ENCODE assay signal across 1 cellular context in the genomic region with DNA sequence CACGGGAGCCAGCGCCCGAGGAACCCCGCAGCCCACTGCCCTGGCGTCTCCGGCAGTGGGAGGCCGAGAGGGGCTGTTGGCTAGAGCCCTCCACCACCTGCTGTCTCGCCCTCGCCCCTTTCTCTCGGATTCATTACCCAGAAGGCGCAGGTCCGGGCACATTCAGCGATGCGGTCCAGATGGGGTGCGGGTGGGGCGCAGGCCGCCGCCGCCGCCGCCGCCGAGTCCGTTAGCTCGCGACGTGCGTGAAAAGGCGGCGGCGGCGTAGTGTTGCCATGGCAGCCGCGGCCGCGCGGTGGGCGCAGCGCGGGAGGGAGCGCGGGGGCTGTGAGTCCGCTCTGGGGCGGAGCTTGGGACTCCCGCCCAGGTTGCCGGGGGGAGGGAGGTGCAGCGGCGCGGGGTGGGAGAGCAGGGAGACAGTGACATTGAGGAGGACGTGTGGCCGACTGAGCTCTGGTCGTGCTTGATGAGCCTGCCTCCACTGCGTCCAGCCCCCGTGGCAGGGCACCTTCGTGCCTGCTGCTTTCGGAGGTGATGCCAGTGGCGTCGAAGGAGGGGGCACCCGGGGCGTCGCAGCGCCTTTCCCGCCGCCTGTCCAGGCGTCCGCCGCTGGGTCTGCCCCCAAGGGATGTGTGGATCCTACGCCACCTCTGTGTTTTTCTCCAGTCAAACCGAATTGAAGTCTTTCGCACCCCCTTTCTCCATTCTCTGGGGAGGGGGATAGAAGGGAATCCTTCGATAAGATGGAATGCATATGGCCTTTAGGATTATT.
TF ChIP-seq lines count a peak whose summit lies in the region.

A gene (minus strand): TSS at position 358 of the 772 bp plus-strand sequence. CDS start 23,774 bp downstream, outside the sequence.

TF ChIP-seq in HepG2, 621 proteins besides CTCF, POLR2A, EP300 and RAD21 (continued from another document and continues in another):
- TF ChIP-seq HNF4G (IDR thresholded peaks at IDR 0.05; ENCODE audit: borderline replicate concordance, low read depth, low read length) (no peak), HNF4G (CRISPR knock-in tag; IDR thresholded peaks at IDR 0.05; ENCODE audit: borderline replicate concordance, low read depth) (no peak; the same call in 1 of the 2 replicates), EED (CRISPR knock-in tag; IDR thresholded peaks at IDR 0.05) (0 out of 2 replicates have a peak, but pooled peaks have one; percentile 25), ZNF850 (CRISPR knock-in tag; conservative IDR thresholded peaks at IDR 0.05) (no peak; the same call in 1 of the 2 replicates), MAFG (CRISPR knock-in tag; IDR thresholded peaks at IDR 0.05) (no peak), ZBTB38 (CRISPR knock-in tag; IDR thresholded peaks at IDR 0.05) (peak; percentile 65; the same call in 1 of the 2 replicates), NFIB (CRISPR knock-in tag; IDR thresholded peaks at IDR 0.05; ENCODE audit: borderline replicate concordance) (no peak), RFX1 (IDR thresholded peaks at IDR 0.05) (peak; percentile 82), SIX1 (CRISPR knock-in tag; IDR thresholded peaks at IDR 0.05; ENCODE audit: borderline replicate concordance) (no peak), SOX6 (IDR thresholded peaks at IDR 0.05) (no peak), SOX6 (CRISPR knock-in tag; IDR thresholded peaks at IDR 0.05) (no peak), ZNF557 (CRISPR knock-in tag; IDR thresholded peaks at IDR 0.05) (no peak), ZKSCAN8 (CRISPR knock-in tag; IDR thresholded peaks at IDR 0.05; ENCODE audit: borderline replicate concordance) (no peak), ZNF629 (CRISPR knock-in tag; conservative IDR thresholded peaks at IDR 0.05) (no peak), MLLT10 (CRISPR knock-in tag; IDR thresholded peaks at IDR 0.05) (no peak), ZSCAN22 (CRISPR knock-in tag; IDR thresholded peaks at IDR 0.05) (no peak), ISL2 (CRISPR knock-in tag; IDR thresholded peaks at IDR 0.05) (no peak), HDAC2 (CRISPR knock-in tag; IDR thresholded peaks at IDR 0.05) (peak; percentile 39; the same call in 1 of the 2 replicates), KDM1A (CRISPR knock-in tag; IDR thresholded peaks at IDR 0.05) (no peak), PRMT3 (CRISPR knock-in tag; IDR thresholded peaks at IDR 0.05; ENCODE audit: borderline replicate concordance, low read depth) (no peak), SCMH1 (CRISPR knock-in tag; IDR thresholded peaks at IDR 0.05; ENCODE audit: borderline replicate concordance) (no peak), ZNF660 (CRISPR knock-in tag; IDR thresholded peaks at IDR 0.05; ENCODE audit: borderline replicate concordance, low read depth) (no peak), ZFP41 (CRISPR knock-in tag; IDR thresholded peaks at IDR 0.05; ENCODE audit: borderline replicate concordance) (peak; percentile 68; the same call in 1 of the 2 replicates), MAF1 (CRISPR knock-in tag; IDR thresholded peaks at IDR 0.05; ENCODE audit: borderline replicate concordance) (no peak), ZFP37 (CRISPR knock-in tag; IDR thresholded peaks at IDR 0.05; ENCODE audit: borderline replicate concordance) (no peak), ZNF205 (CRISPR knock-in tag; IDR thresholded peaks at IDR 0.05) (no peak), ZNF101 (CRISPR knock-in tag; IDR thresholded peaks at IDR 0.05; ENCODE audit: borderline replicate concordance, low read depth) (no peak), TCF7 (IDR thresholded peaks at IDR 0.05; ENCODE audit: low read depth) (no peak), PITX1 (CRISPR knock-in tag; IDR thresholded peaks at IDR 0.05) (0 out of 2 replicates have a peak, but pooled peaks have one; percentile 17), FOSL2 (CRISPR knock-in tag; IDR thresholded peaks at IDR 0.05) (no peak), ZNF530 (CRISPR knock-in tag; IDR thresholded peaks at IDR 0.05; ENCODE audit: low read depth) (no peak)
- TF ChIP-seq, protein P1, sequence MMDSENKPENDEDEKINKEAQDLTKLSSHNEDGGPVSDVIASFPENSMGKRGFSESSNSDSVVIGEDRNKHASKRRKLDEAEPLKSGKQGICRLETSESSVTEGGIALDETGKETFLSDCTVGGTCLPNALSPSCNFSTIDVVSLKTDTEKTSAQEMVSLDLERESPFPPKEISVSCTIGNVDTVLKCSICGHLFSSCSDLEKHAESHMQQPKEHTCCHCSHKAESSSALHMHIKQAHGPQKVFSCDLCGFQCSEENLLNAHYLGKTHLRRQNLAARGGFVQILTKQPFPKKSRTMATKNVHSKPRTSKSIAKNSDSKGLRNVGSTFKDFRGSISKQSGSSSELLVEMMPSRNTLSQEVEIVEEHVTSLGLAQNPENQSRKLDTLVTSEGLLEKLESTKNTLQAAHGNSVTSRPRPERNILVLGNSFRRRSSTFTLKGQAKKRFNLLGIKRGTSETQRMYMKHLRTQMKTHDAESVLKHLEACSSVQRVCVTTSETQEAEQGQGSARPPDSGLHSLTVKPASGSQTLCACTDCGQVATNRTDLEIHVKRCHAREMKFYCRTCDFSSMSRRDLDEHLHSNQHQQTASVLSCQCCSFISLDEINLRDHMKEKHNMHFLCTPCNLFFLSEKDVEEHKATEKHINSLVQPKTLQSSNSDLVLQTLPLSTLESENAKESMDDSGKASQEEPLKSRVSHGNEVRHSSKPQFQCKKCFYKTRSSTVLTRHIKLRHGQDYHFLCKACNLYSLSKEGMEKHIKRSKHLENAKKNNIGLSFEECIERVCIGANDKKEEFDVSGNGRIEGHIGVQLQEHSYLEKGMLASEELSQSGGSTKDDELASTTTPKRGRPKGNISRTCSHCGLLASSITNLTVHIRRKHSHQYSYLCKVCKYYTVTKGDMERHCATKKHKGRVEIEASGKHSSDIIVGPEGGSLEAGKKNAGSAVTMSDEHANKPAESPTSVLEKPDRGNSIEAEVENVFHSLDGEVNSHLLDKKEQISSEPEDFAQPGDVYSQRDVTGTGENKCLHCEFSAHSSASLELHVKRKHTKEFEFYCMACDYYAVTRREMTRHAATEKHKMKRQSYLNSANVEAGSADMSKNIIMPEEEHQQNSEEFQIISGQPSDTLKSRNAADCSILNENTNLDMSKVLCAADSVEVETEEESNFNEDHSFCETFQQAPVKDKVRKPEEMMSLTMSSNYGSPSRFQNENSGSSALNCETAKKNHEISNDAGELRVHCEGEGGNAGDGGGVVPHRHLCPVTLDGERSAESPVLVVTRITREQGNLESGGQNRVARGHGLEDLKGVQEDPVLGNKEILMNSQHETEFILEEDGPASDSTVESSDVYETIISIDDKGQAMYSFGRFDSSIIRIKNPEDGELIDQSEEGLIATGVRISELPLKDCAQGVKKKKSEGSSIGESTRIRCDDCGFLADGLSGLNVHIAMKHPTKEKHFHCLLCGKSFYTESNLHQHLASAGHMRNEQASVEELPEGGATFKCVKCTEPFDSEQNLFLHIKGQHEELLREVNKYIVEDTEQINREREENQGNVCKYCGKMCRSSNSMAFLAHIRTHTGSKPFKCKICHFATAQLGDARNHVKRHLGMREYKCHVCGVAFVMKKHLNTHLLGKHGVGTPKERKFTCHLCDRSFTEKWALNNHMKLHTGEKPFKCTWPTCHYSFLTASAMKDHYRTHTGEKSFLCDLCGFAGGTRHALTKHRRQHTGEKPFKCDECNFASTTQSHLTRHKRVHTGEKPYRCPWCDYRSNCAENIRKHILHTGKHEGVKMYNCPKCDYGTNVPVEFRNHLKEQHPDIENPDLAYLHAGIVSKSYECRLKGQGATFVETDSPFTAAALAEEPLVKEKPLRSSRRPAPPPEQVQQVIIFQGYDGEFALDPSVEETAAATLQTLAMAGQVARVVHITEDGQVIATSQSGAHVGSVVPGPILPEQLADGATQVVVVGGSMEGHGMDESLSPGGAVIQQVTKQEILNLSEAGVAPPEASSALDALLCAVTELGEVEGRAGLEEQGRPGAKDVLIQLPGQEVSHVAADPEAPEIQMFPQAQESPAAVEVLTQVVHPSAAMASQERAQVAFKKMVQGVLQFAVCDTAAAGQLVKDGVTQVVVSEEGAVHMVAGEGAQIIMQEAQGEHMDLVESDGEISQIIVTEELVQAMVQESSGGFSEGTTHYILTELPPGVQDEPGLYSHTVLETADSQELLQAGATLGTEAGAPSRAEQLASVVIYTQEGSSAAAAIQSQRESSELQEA (CRISPR knock-in tag; IDR thresholded peaks at IDR 0.05; ENCODE audit: not compliant biosample characterization) = no peak
- TF ChIP-seq, protein P2, sequence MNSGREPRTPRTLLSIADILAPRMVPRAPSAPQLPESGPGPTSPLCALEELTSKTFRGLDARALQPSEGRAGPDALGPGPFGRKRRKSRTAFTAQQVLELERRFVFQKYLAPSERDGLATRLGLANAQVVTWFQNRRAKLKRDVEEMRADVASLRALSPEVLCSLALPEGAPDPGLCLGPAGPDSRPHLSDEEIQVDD (CRISPR knock-in tag; IDR thresholded peaks at IDR 0.05; ENCODE audit: borderline replicate concordance) = no peak
- TF ChIP-seq, protein P3, sequence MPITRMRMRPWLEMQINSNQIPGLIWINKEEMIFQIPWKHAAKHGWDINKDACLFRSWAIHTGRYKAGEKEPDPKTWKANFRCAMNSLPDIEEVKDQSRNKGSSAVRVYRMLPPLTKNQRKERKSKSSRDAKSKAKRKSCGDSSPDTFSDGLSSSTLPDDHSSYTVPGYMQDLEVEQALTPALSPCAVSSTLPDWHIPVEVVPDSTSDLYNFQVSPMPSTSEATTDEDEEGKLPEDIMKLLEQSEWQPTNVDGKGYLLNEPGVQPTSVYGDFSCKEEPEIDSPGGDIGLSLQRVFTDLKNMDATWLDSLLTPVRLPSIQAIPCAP (CRISPR knock-in tag; IDR thresholded peaks at IDR 0.05; ENCODE audit: low read depth) = no peak
- TF ChIP-seq, protein P4, sequence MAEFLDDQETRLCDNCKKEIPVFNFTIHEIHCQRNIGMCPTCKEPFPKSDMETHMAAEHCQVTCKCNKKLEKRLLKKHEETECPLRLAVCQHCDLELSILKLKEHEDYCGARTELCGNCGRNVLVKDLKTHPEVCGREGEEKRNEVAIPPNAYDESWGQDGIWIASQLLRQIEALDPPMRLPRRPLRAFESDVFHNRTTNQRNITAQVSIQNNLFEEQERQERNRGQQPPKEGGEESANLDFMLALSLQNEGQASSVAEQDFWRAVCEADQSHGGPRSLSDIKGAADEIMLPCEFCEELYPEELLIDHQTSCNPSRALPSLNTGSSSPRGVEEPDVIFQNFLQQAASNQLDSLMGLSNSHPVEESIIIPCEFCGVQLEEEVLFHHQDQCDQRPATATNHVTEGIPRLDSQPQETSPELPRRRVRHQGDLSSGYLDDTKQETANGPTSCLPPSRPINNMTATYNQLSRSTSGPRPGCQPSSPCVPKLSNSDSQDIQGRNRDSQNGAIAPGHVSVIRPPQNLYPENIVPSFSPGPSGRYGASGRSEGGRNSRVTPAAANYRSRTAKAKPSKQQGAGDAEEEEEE (CRISPR knock-in tag; IDR thresholded peaks at IDR 0.05; ENCODE audit: borderline replicate concordance) = no peak
- TF ChIP-seq, protein P5, sequence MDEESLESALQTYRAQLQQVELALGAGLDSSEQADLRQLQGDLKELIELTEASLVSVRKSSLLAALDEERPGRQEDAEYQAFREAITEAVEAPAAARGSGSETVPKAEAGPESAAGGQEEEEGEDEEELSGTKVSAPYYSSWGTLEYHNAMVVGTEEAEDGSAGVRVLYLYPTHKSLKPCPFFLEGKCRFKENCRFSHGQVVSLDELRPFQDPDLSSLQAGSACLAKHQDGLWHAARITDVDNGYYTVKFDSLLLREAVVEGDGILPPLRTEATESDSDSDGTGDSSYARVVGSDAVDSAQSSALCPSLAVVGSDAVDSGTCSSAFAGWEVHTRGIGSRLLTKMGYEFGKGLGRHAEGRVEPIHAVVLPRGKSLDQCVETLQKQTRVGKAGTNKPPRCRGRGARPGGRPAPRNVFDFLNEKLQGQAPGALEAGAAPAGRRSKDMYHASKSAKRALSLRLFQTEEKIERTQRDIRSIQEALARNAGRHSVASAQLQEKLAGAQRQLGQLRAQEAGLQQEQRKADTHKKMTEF (CRISPR knock-in tag; IDR thresholded peaks at IDR 0.05) = 0 out of 2 replicates have a peak, but pooled peaks have one; percentile 24
- TF ChIP-seq, protein P6, sequence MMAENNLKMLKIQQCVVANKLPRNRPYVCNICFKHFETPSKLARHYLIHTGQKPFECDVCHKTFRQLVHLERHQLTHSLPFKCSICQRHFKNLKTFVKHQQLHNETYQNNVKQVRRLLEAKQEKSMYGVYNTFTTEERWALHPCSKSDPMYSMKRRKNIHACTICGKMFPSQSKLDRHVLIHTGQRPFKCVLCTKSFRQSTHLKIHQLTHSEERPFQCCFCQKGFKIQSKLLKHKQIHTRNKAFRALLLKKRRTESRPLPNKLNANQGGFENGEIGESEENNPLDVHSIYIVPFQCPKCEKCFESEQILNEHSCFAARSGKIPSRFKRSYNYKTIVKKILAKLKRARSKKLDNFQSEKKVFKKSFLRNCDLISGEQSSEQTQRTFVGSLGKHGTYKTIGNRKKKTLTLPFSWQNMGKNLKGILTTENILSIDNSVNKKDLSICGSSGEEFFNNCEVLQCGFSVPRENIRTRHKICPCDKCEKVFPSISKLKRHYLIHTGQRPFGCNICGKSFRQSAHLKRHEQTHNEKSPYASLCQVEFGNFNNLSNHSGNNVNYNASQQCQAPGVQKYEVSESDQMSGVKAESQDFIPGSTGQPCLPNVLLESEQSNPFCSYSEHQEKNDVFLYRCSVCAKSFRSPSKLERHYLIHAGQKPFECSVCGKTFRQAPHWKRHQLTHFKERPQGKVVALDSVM (CRISPR knock-in tag; IDR thresholded peaks at IDR 0.05) = 0 out of 2 replicates have a peak, but pooled peaks have one; percentile 16
